8 cellular contexts compared by ENCODE assay signal in genomic region chr9:83707768-83708514, GRCh38. TPM values are rescaled to one million over a fixed set of nuclear protein-coding genes. Genes with fewer than 3 reads are reported as not detected.
DNase-seq lines count a peak whose midpoint lies in the region; ATAC-seq and TF ChIP-seq lines count a peak whose summit lies in the region.

TSS of gene UBQLN1 (minus strand) at chr9:83707958. CDS start at chr9:83707679, 279 bp downstream.

- DNase-seq in DMS79 treated with DMSO at 0.1 percent for 48 hours (lab: John Stamatoyannopoulos, UW) (peak; percentile 66), Peyer's patch (peak; percentile 94 to 98 (median 94)), esophagus muscularis mucosa (ENCODE audit: extremely low spot score) (peak; percentile 98)
- peak; percentile 93 for DNase-seq in activated T-cell treated with anti-CD3 and anti-CD28 coated beads, Interleukin-2, amount 50 U/mL, for 48 hours
- peak; percentile 87 for DNase-seq in stimulated activated CD8-positive, alpha-beta memory T cell treated with anti-CD3 and anti-CD28 coated beads, Interleukin-7, amount 100 ng/mL, for 24 hours (ENCODE audit: low read depth)

- H3K36me3 ChIP-seq in KOPT-K1 (ENCODE audit: insufficient read depth, low read length): 0 out of 2 replicates have a peak, but pooled peaks cover 11% of the 10 kb centered on the region
- H3K36me3 ChIP-seq in Peyer's patch: no peaks in the 10 kb centered on the region
- H3K36me3 ChIP-seq in esophagus muscularis mucosa: peaks cover 0 to 4% (median 0%) of the 10 kb centered on the region in 4 donors
- H3K36me3 ChIP-seq in muscle layer of duodenum (ENCODE audit: control insufficient read depth in 1 of 2, insufficient read depth in 2 of 2, low read length in 2 of 2): peaks cover 0 to 18% of the 10 kb centered on the region in 2 donors

- TF ChIP-seq EP300 in esophagus muscularis mucosa (IDR thresholded peaks at IDR 0.05): no peak

- no peaks in the 10 kb centered on the region for H3K27me3 ChIP-seq in Peyer's patch
- H3K27me3 ChIP-seq in esophagus muscularis mucosa: no peaks in the 10 kb centered on the region
- H3K27me3 ChIP-seq in muscle layer of duodenum (ENCODE audit: low read depth, low read length): no peaks in the 10 kb centered on the region

- peak within 1 kb of the TSS; percentile 69 to 90 (median 84) for H3K4me3 ChIP-seq in Peyer's patch
- H3K4me3 ChIP-seq in esophagus muscularis mucosa: peak within 1 kb of the TSS; percentile 87 to 97 (median 90)
- peak within 1 kb of the TSS; percentile 87 to 90 for H3K4me3 ChIP-seq in muscle layer of duodenum (ENCODE audit: low read depth in 1 of 2, low read length in 2 of 2)

- peak in 2 of 6 experiments; percentile 25 to 28 for TF ChIP-seq CTCF in Peyer's patch (IDR thresholded peaks at IDR 0.05)
- no peak for TF ChIP-seq CTCF in esophagus muscularis mucosa (IDR thresholded peaks at IDR 0.05)

- intact Hi-C loops in esophagus muscularis mucosa (cut with DNase I): loop anchor here (2.0 to 5.0 kb wide), 2 partner anchors 85 to 214 kb away; partner anchors contain the start of genes IDNK and KIF27

- H3K9me3 ChIP-seq in KOPT-K1 (ENCODE audit: insufficient read depth, low read length, poor library complexity, severe bottlenecking): peaks cover 8% of the 10 kb centered on the region
- no peaks in the 10 kb centered on the region for H3K9me3 ChIP-seq in Peyer's patch
- no peaks in the 10 kb centered on the region for H3K9me3 ChIP-seq in esophagus muscularis mucosa
- no peaks in the 10 kb centered on the region for H3K9me3 ChIP-seq in muscle layer of duodenum (ENCODE audit: control insufficient read depth in 1 of 2, low read length in 2 of 2)

- peak; percentile 79 for ATAC-seq in GM21825 (IDR thresholded peaks at IDR 0.05; ENCODE audit: unreplicated experiment)

- H3K27ac ChIP-seq in KOPT-K1 (ENCODE audit: low read depth, low read length, poor library complexity, severe bottlenecking) (peak within 1 kb of the TSS; percentile 95), Peyer's patch (peak within 1 kb of the TSS; percentile 93 to 99 (median 97)), esophagus muscularis mucosa (replicated peaks in 1 of 4) (peak within 1 kb of the TSS; percentile 97 to 99 (median 98)), muscle layer of duodenum (ENCODE audit: low read length) (peak within 1 kb of the TSS; percentile 99)

- under 1% methylated on average over 30 of the region's 67 CpGs for WGBS in esophagus muscularis mucosa

- peaks cover 0 to 21% (median 2%) of the 10 kb centered on the region in 4 donors for H3K4me1 ChIP-seq in Peyer's patch
- peaks cover 23 to 42% (median 40%) of the 10 kb centered on the region in 4 donors for H3K4me1 ChIP-seq in esophagus muscularis mucosa
- peaks cover 5 to 20% of the 10 kb centered on the region in 2 donors for H3K4me1 ChIP-seq in muscle layer of duodenum (ENCODE audit: control insufficient read depth in 1 of 2, insufficient read depth in 2 of 2, low read length in 2 of 2)

- TF ChIP-seq POLR2A in Peyer's patch (IDR thresholded peaks at IDR 0.05) (peak; percentile 89 to 91), esophagus muscularis mucosa (IDR thresholded peaks at IDR 0.05; ENCODE audit: low read depth) (peak; percentile 96)

RNA-seq across cellular contexts. Expression of gene UBQLN1, which starts in this region (rescaled TPM):
- total RNA-seq in Peyer's patch (100 to 1,000 TPM in 2 of 4 donors, 10 to 100 TPM in 2; 65.3 to 117 (median 94.9) TPM), esophagus muscularis mucosa (100 to 1,000 TPM; 112 to 123 (median 119) TPM)

Comparison
In these comparisons a context has a peak if more than half of its experiments do, and no peak if none do; other contexts are left out.
1. Peak in every context shown above with its lines: DNase-seq, ATAC-seq, H3K4me3 ChIP-seq and H3K27ac ChIP-seq.